In the genomic region with DNA sequence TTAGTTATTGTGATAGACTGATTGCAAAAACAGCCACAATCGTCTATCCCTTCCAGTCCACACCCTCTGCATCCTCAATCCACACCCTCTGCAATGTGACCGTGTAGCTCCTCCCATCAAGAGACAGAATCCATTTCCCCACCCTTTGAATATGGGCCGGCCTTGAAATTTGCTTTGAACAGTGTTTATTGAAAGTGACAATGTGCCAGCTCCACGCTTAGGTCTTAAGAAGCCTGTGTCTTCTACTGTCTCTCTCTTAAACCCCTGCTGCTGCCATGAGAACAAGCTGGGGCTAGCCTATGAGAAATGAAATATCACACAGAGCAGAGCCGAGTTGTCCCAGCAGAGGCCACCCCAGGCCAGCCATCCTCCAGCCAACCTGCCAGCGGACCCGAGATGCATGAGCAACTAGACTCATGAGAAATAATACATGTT, we compare ENCODE assay signal across 9 cellular contexts. TPM values are rescaled to one million over a fixed set of nuclear protein-coding genes. Genes with fewer than 3 reads are reported as not detected.
DNase-seq lines count a peak whose midpoint lies in the region; ATAC-seq and TF ChIP-seq lines count a peak whose summit lies in the region.
"Had no signal": no experiment of that assay in that cellular context is flagged by ENCODE, and none has a peak within 500 bp of the region (broad histone marks: within the 10 kb centered on the region; RNA-seq: fewer than 3 reads in every experiment).

No MANE protein-coding gene starts in this region.

- no peaks in the 10 kb centered on the region for H3K27me3 ChIP-seq in PC-3 (ENCODE audit: low read length)

- peak; percentile 98 for DNase-seq in EH (ENCODE audit: low read depth)
- DNase-seq in PC-3 = peak; percentile 60
- DNase-seq in effector memory CD8-positive, alpha-beta T cell = no peak
- peak in 30 of 56 donors; percentile 3 to 69 (median 25) for DNase-seq in nucleus accumbens (lab: John Stamatoyannopoulos, UW)
- no peak for DNase-seq in NCI-H2227 (lab: John Stamatoyannopoulos, UW; ENCODE audit: unreplicated experiment)
- DNase-seq in activated CD8-positive, alpha-beta memory T cell treated with anti-CD3 and anti-CD28 coated beads for 24 hours = no peak
- no peak for DNase-seq in NCI-H2107 (lab: John Stamatoyannopoulos, UW)

- ATAC-seq in PC-3 = no peak
- ATAC-seq in effector memory CD8-positive, alpha-beta T cell (replicated peaks) = peak; percentile 33
- no peak for ATAC-seq in GM21717 (IDR thresholded peaks at IDR 0.05; ENCODE audit: unreplicated experiment)

- H4K20me1 ChIP-seq in PC-3 (ENCODE audit: low read length) = no peaks in the 10 kb centered on the region

- no peaks in the 10 kb centered on the region for H3K9me3 ChIP-seq in PC-3 (ENCODE audit: low read length)

- peak overlapping the region; percentile 99 for H3K27ac ChIP-seq in PC-3 (ENCODE audit: low read length)

- H3K9ac ChIP-seq in PC-3 (ENCODE audit: low read length) = peak overlapping the region; percentile 89

- peak overlapping the region; percentile 29 to 52 for H3K27ac Mint-ChIP-seq in effector memory CD8-positive, alpha-beta T cell
- H3K27ac Mint-ChIP-seq: IgD-negative memory B cell had no signal

- H3K36me3 Mint-ChIP-seq in effector memory CD8-positive, alpha-beta T cell (ENCODE audit: insufficient read depth) = peaks cover 5% of the 10 kb centered on the region

- no TSS peak for BruUV-seq in PC-3 (replicated peaks; lab: Mats Ljungman, UMichigan)

- intact Hi-C loops in PC-3 (cut with micrococcal nuclease) = loop anchor here (5.0 kb wide), 1 partner anchor 74 kb away; no protein-coding TSS in a partner anchor

- peak overlapping the region; percentile 83 for H3K4me2 ChIP-seq in PC-3 (ENCODE audit: low read length)

- H3K9me3 Mint-ChIP-seq in effector memory CD8-positive, alpha-beta T cell = no peaks in the 10 kb centered on the region

- H3K27me3 Mint-ChIP-seq in effector memory CD8-positive, alpha-beta T cell = no peaks in the 10 kb centered on the region

- peak overlapping the region; percentile 60 to 77 for H3K4me3 Mint-ChIP-seq in effector memory CD8-positive, alpha-beta T cell
- H3K4me3 Mint-ChIP-seq: IgD-negative memory B cell had no signal

- peaks cover 33% of the 10 kb centered on the region for H3F3A ChIP-seq in PC-3 (ENCODE audit: low read length, unreplicated experiment)

- TF ChIP-seq CTCF in PC-3 (conservative IDR thresholded peaks at IDR 0.05; ENCODE audit: low read depth, low read length) = no peak; the same call in 1 of the 2 replicates

- peaks cover 72% of the 10 kb centered on the region for H3K4me1 ChIP-seq in PC-3 (ENCODE audit: insufficient read depth, low read length)

- no peak overlapping the region for H2AFZ ChIP-seq in PC-3 (ENCODE audit: low read length)

- CTCF ChIA-PET in PC-3 (lab: Charles Lee) = interaction anchor here (0.6 to 0.9 kb wide), 2 partner anchors 9 to 14 kb away, joined by 3 to 4 read pairs; no protein-coding TSS in a partner anchor

- no peaks in the 10 kb centered on the region for H3K9me2 ChIP-seq in PC-3 (replicated peaks; ENCODE audit: low read length)

- POLR2A ChIA-PET in PC-3 (lab: Charles Lee; ENCODE audit: unreplicated experiment) = interaction anchor here (0.6 to 1.1 kb wide), 3 partner anchors 22 to 89 kb away, joined by 3 to 10 read pairs (median 4); no protein-coding TSS in a partner anchor

- no peak overlapping the region; the same call in 1 of the 2 replicates for H3K4me3 ChIP-seq in PC-3 (ENCODE audit: low read length)

- H3K79me2 ChIP-seq in PC-3 (ENCODE audit: low read length) = peaks cover 18% of the 10 kb centered on the region

- no peaks in the 10 kb centered on the region for H3K36me3 ChIP-seq in PC-3 (ENCODE audit: low read depth, low read length)

- peaks cover 57 to 70% of the 10 kb centered on the region in 2 donors for H3K4me1 Mint-ChIP-seq in effector memory CD8-positive, alpha-beta T cell (ENCODE audit: low read depth in 2 of 2)

RNA-seq across cellular contexts. Expression of a gene that starts 22.3 kb away (rescaled TPM):
- 50.1 and 62.9 TPM in 2 replicates for total RNA-seq in PC-3 (2014; rRNA removed)

Comparison
In these comparisons a context has a peak if more than half of its experiments do, and no peak if none do; other contexts are left out.
1. DNase-seq: peak in EH (single experiment), PC-3 (single experiment) and nucleus accumbens (30 of 56); none in effector memory CD8-positive, alpha-beta T cell (0 of 3), NCI-H2227 (single experiment), activated CD8-positive, alpha-beta memory T cell treated with anti-CD3 and anti-CD28 coated beads for 24 hours (single experiment) and NCI-H2107 (single experiment).